In the genomic region with DNA sequence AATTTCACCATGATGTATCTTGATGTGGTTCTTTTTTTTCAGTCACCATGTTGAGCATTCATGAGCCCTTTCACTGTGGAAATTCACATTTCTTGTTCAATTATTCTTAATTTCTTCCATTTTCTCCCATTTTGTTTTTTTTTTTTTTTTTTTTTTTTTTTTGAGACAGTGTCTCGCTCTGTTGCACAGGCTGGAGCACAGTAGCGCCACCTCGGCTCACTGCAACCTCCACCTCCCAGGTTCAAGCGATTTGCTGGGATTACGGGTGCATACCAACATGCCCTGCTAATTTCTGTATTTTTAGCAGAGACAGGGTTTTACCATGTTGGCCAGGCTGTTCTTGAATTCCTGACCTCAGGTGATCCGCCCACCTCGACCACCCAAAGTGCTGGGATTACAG, we compare ENCODE assay signal across 28 cellular contexts.
"Had no signal": no experiment of that assay in that cellular context is flagged by ENCODE, and none has a peak within 500 bp of the region (broad histone marks: within the 10 kb centered on the region; RNA-seq: fewer than 3 reads in every experiment).

No MANE protein-coding gene starts in this region.

- DNase-seq: activated B cell treated with CpG ODN at 0.5 μM for 24 hours; activated CD4-positive, alpha-beta T cell treated with anti-CD3 and anti-CD28 coated beads for 36 hours; activated CD4-positive, alpha-beta T cell treated with anti-CD3 and anti-CD28 coated beads, Interleukin-2, amount 50 U/mL, for 4 hours; activated CD8-positive, alpha-beta memory T cell treated with anti-CD3 and anti-CD28 coated beads for 24 hours; activated CD8-positive, alpha-beta memory T cell treated with anti-CD3 and anti-CD28 coated beads, Interleukin-2, amount 50 U/mL, for 4 hours; activated naive CD4-positive, alpha-beta T cell treated with Interleukin-2 at 50 U/mL for 16 hours; activated T-cell treated with anti-CD3 and anti-CD28 coated beads, Interleukin-2, amount 50 U/mL, for 4 hours; aorta; dermis blood vessel endothelial cell; effector CD8-positive, alpha-beta T cell; esophagus squamous epithelium; gastrocnemius medialis; hippocampal formation; islet precursor cell; left cardiac atrium; nucleus accumbens; small intestine; stimulated activated CD4-positive, alpha-beta T cell treated with anti-CD3 and anti-CD28 coated beads, Interleukin-2, amount 100 ng/mL, for 24 hours; stimulated activated naive CD8-positive, alpha-beta T cell treated with anti-CD3 and anti-CD28 coated beads, Interleukin-15, amount 100 ng/mL, for 72 hours; T1000 had no signal

- FAIRE-seq: small intestine had no signal

- H3K4me3 ChIP-seq: esophagus squamous epithelium, gastrocnemius medialis, suprapubic skin, tibial nerve, vagina had no signal

- H3K27me3 ChIP-seq: esophagus squamous epithelium, gastrocnemius medialis, suprapubic skin, tibial nerve, vagina had no signal

- H3K9ac ChIP-seq: parathyroid adenoma had no signal

- ATAC-seq: activated CD4-positive, alpha-beta T cell treated with anti-CD3 and anti-CD28 coated beads for 36 hours; activated T-cell treated with anti-CD3 and anti-CD28 coated beads, Interleukin-2, amount 50 U/mL, for 4 hours; gastrocnemius medialis; left cardiac atrium; sciatic nerve; stimulated activated effector memory CD8-positive, alpha-beta T cell treated with anti-CD3 and anti-CD28 coated beads, Interleukin-12 subunit alpha, Interleukin-12 subunit beta, amount 100 ng/mL, for 72 hours; stimulated activated naive CD8-positive, alpha-beta T cell treated with anti-CD3 and anti-CD28 coated beads, Interleukin-15, amount 100 ng/mL, for 72 hours had no signal

- H3K27ac Mint-ChIP-seq: activated B cell treated with CpG ODN at 0.5 μM for 24 hours; brain; stimulated activated effector memory CD8-positive, alpha-beta T cell treated with anti-CD3 and anti-CD28 coated beads, Interleukin-12 subunit alpha, Interleukin-12 subunit beta, amount 100 ng/mL, for 72 hours had no signal

- H3K9me3 ChIP-seq: esophagus squamous epithelium, gastrocnemius medialis, vagina had no signal

- H3K4me3 Mint-ChIP-seq: activated B cell treated with CpG ODN at 0.5 μM for 24 hours; activated CD4-positive, alpha-beta T cell treated with anti-CD3 and anti-CD28 coated beads for 36 hours; activated T-cell treated with anti-CD3 and anti-CD28 coated beads, Interleukin-2, amount 50 U/mL, for 4 hours; brain; memory B cell; stimulated activated effector memory CD8-positive, alpha-beta T cell treated with anti-CD3 and anti-CD28 coated beads, Interleukin-12 subunit alpha, Interleukin-12 subunit beta, amount 100 ng/mL, for 72 hours; stimulated activated naive CD8-positive, alpha-beta T cell treated with anti-CD3 and anti-CD28 coated beads, Interleukin-15, amount 100 ng/mL, for 72 hours had no signal

- H2AFZ ChIP-seq: parathyroid adenoma had no signal

- H3K27me3 Mint-ChIP-seq: activated B cell treated with CpG ODN at 0.5 μM for 24 hours; activated CD4-positive, alpha-beta T cell treated with anti-CD3 and anti-CD28 coated beads for 36 hours; brain; memory B cell; stimulated activated naive CD8-positive, alpha-beta T cell treated with anti-CD3 and anti-CD28 coated beads, Interleukin-15, amount 100 ng/mL, for 72 hours had no signal

- H3K36me3 ChIP-seq: esophagus squamous epithelium, gastrocnemius medialis, suprapubic skin, vagina had no signal

- H3K27ac ChIP-seq: esophagus squamous epithelium, gastrocnemius medialis, parathyroid adenoma, suprapubic skin, tibial nerve, vagina had no signal
